In genomic region chr13:48232420-48233096, GRCh38 we compare ENCODE assay signal across 8 cellular contexts. TPM values are rescaled to one million over a fixed set of nuclear protein-coding genes. Genes with fewer than 3 reads are reported as not detected.
DNase-seq lines count a peak whose midpoint lies in the region; ATAC-seq and TF ChIP-seq lines count a peak whose summit lies in the region.

No MANE protein-coding gene starts in this region.

- no peaks in the 10 kb centered on the region for H3K9me3 ChIP-seq in BE2C

- H3K27me3 Mint-ChIP-seq in MCF 10A (ENCODE audit: insufficient read depth, unreplicated experiment): peaks cover 7% of the 10 kb centered on the region
- H3K27me3 Mint-ChIP-seq in stimulated activated naive CD8-positive, alpha-beta T cell treated with anti-CD3 and anti-CD28 coated beads, Interleukin-15, Interleukin-2, amounts not matched to agents 100 ng/mL and 50 ng/mL, for 24 hours: no peaks in the 10 kb centered on the region

- peaks cover 26% of the 10 kb centered on the region for H3K4me1 Mint-ChIP-seq in MCF 10A (ENCODE audit: insufficient read depth, unreplicated experiment)
- H3K4me1 Mint-ChIP-seq in stimulated activated naive CD8-positive, alpha-beta T cell treated with anti-CD3 and anti-CD28 coated beads, Interleukin-15, Interleukin-2, amounts not matched to agents 100 ng/mL and 50 ng/mL, for 24 hours (ENCODE audit: low read depth): peaks cover 66% of the 10 kb centered on the region

- DNase-seq in BE2C (no peak), MCF 10A (ENCODE audit: unreplicated experiment) (no peak), kidney epithelial cell (ENCODE audit: low read depth) (no peak)
- DNase-seq in activated CD4-positive, alpha-beta T cell treated with anti-CD3 and anti-CD28 coated beads for 4 hours: no peak

- H3K4me3 Mint-ChIP-seq in MCF 10A (ENCODE audit: unreplicated experiment): peak overlapping the region; percentile 89
- peak overlapping the region; percentile 91 for H3K4me3 Mint-ChIP-seq in stimulated activated naive CD8-positive, alpha-beta T cell treated with anti-CD3 and anti-CD28 coated beads, Interleukin-15, Interleukin-2, amounts not matched to agents 100 ng/mL and 50 ng/mL, for 24 hours

- TF ChIP-seq EP300 in Ishikawa (IDR thresholded peaks at IDR 0.05; ENCODE audit: borderline replicate concordance): no peak

- no TSS peak for BruUV-seq in MCF 10A (replicated peaks; lab: Mats Ljungman, UMichigan)

- ATAC-seq in GM19351 (IDR thresholded peaks at IDR 0.05; ENCODE audit: unreplicated experiment) (peak; percentile 6), HG03039 (IDR thresholded peaks at IDR 0.05; ENCODE audit: unreplicated experiment) (no peak)

- H3K27me3 ChIP-seq in BE2C: no peaks in the 10 kb centered on the region
- no peaks in the 10 kb centered on the region for H3K27me3 ChIP-seq in kidney epithelial cell (ENCODE audit: control insufficient read depth, insufficient read depth, low read length)

- no peak for TF ChIP-seq RAD21 in Ishikawa (IDR thresholded peaks at IDR 0.05; ENCODE audit: low read depth)

- peak overlapping the region; percentile 75 for H3K4me3 ChIP-seq in BE2C (ENCODE audit: low read depth, low read length)
- peak overlapping the region; percentile 78 for H3K4me3 ChIP-seq in kidney epithelial cell (ENCODE audit: low read depth, low read length)

- no peak for TF ChIP-seq CTCF in BE2C (IDR thresholded peaks at IDR 0.05; ENCODE audit: low read depth, low read length)
- no peak for TF ChIP-seq CTCF in MCF 10A (IDR thresholded peaks at IDR 0.05; ENCODE audit: unreplicated experiment)
- no peak for TF ChIP-seq CTCF in kidney epithelial cell (IDR thresholded peaks at IDR 0.05; ENCODE audit: insufficient read depth, low read length, poor library complexity, severe bottlenecking)

- CTCF ChIA-PET in MCF 10A (lab: Yijun Ruan, JAX): interaction anchor here (0.6 to 2.1 kb wide), 12 partner anchors 8 to 1204 kb away, joined by 3 to 9 read pairs (median 4); partner anchors contain the start of gene NUDT15

- H3K4me1 ChIP-seq in BE2C: peaks cover 13% of the 10 kb centered on the region

- H3K9me3 Mint-ChIP-seq in MCF 10A (ENCODE audit: unreplicated experiment): no peaks in the 10 kb centered on the region
- no peaks in the 10 kb centered on the region for H3K9me3 Mint-ChIP-seq in stimulated activated naive CD8-positive, alpha-beta T cell treated with anti-CD3 and anti-CD28 coated beads, Interleukin-15, Interleukin-2, amounts not matched to agents 100 ng/mL and 50 ng/mL, for 24 hours

- peaks cover 8% of the 10 kb centered on the region for H3K36me3 Mint-ChIP-seq in MCF 10A (ENCODE audit: insufficient read depth, unreplicated experiment)
- H3K36me3 Mint-ChIP-seq in stimulated activated naive CD8-positive, alpha-beta T cell treated with anti-CD3 and anti-CD28 coated beads, Interleukin-15, Interleukin-2, amounts not matched to agents 100 ng/mL and 50 ng/mL, for 24 hours (ENCODE audit: low read depth): peaks cover 9% of the 10 kb centered on the region

- intact Hi-C loops in MCF 10A (cut with micrococcal nuclease): loop anchor here (1.0 kb wide), 1 partner anchor 72 kb away; no protein-coding TSS in a partner anchor

- POLR2A ChIA-PET in MCF 10A (lab: Yijun Ruan, JAX): interaction anchor here (0.6 to 7.2 kb wide), 38 partner anchors 9 to 352 kb away, joined by 3 to 110 read pairs (median 4); partner anchors contain the start of genes MED4, NUDT15, RB1 and RCBTB2

- peaks cover 4% of the 10 kb centered on the region for H3K36me3 ChIP-seq in BE2C
- H3K36me3 ChIP-seq in kidney epithelial cell (ENCODE audit: control insufficient read depth, insufficient read depth, low read length): no peaks in the 10 kb centered on the region

- H3K27ac Mint-ChIP-seq in MCF 10A (ENCODE audit: low read depth, unreplicated experiment): no peak overlapping the region
- H3K27ac Mint-ChIP-seq in stimulated activated naive CD8-positive, alpha-beta T cell treated with anti-CD3 and anti-CD28 coated beads, Interleukin-15, Interleukin-2, amounts not matched to agents 100 ng/mL and 50 ng/mL, for 24 hours: peak overlapping the region; percentile 94

TF ChIP-seq in Ishikawa, 13 proteins besides CTCF, POLR2A, EP300 and RAD21:
- TF ChIP-seq USF1 (IDR thresholded peaks at IDR 0.05) (no peak), FOXM1 (IDR thresholded peaks at IDR 0.05; ENCODE audit: borderline replicate concordance, low read depth) (no peak), TEAD4 (IDR thresholded peaks at IDR 0.05) (peak; percentile 55; the same call in 1 of the 2 replicates)

RNA-seq across cellular contexts. Expression of gene ITM2B, which starts 0.4 kb away (rescaled TPM):
- polyA plus RNA-seq in BE2C (2012; ENCODE audit: insufficient read depth, insufficient read length, low read depth): 360 TPM
- 144 and 179 TPM in 2 replicates for total RNA-seq in MCF 10A (2022)
- total RNA-seq in kidney epithelial cell: 241 and 246 TPM in 2 replicates
